11 cellular contexts compared by ENCODE assay signal in genomic region chr19:38662508-38663155, GRCh38. TPM values are rescaled to one million over a fixed set of nuclear protein-coding genes. Genes with fewer than 3 reads are reported as not detected.
DNase-seq lines count a peak whose midpoint lies in the region; ATAC-seq, FAIRE-seq and TF ChIP-seq lines count a peak whose summit lies in the region.
"Had no signal": no experiment of that assay in that cellular context is flagged by ENCODE, and none has a peak within 500 bp of the region (broad histone marks: within the 10 kb centered on the region; RNA-seq: fewer than 3 reads in every experiment).

No MANE protein-coding gene starts in this region.

- no peak overlapping the region for H3K4me3 ChIP-seq in gastroesophageal sphincter
- no peak overlapping the region for H3K4me3 ChIP-seq in prostate gland

- H3K4me1 ChIP-seq in gastroesophageal sphincter, result peaks cover 42 to 98% (median 90%) of the 10 kb centered on the region in 3 donors
- H3K4me1 ChIP-seq in prostate gland (replicated peaks), result peaks cover 60% of the 10 kb centered on the region

- no peak for TF ChIP-seq EP300 in gastroesophageal sphincter (IDR thresholded peaks at IDR 0.05)

- TF ChIP-seq CTCF in C4-2B (conservative IDR thresholded peaks at IDR 0.05), result no peak
- TF ChIP-seq CTCF in gastroesophageal sphincter (IDR thresholded peaks at IDR 0.05), result no peak
- no peak for TF ChIP-seq CTCF in prostate gland (IDR thresholded peaks at IDR 0.05)

- H3K9me3 ChIP-seq in gastroesophageal sphincter (no peaks in the 10 kb centered on the region), prostate gland (no peaks in the 10 kb centered on the region)

- peaks cover 24% of the 10 kb centered on the region for H3K36me3 Mint-ChIP-seq in activated T-helper 2 cell treated with anti-CD3 and anti-CD28 coated beads, Interferon-gamma antibody, Interleukin-2, Interleukin-4, amounts not matched to agents 10 μg/mL and 5 μg/mL and 100 μg/mL, durations not matched to agents 14 hours and 24 hours and 36 hours (ENCODE audit: low read depth)

- no peak overlapping the region for H3K27ac Mint-ChIP-seq in activated T-helper 2 cell treated with anti-CD3 and anti-CD28 coated beads, Interferon-gamma antibody, Interleukin-2, Interleukin-4, amounts not matched to agents 10 μg/mL and 5 μg/mL and 100 μg/mL, durations not matched to agents 14 hours and 24 hours and 36 hours
- H3K27ac Mint-ChIP-seq: activated naive CD8-positive, alpha-beta T cell treated with anti-CD3 and anti-CD28 coated beads, Interleukin-2, amount 10 ng/mL, durations not matched to agents 7 days and 5 days had no signal

- WGBS in gastroesophageal sphincter (ENCODE audit: low coverage in 1 of 2), 2 donors, result 50 to 62% methylated on average over 2 to 3 of the region's 7 CpGs
- 76% methylated on average over 7 of the region's 7 CpGs for WGBS in prostate gland

- H3K27me3 Mint-ChIP-seq in activated T-helper 2 cell treated with anti-CD3 and anti-CD28 coated beads, Interferon-gamma antibody, Interleukin-2, Interleukin-4, amounts not matched to agents 10 μg/mL and 5 μg/mL and 100 μg/mL, durations not matched to agents 14 hours and 24 hours and 36 hours (ENCODE audit: low read depth), result no peaks in the 10 kb centered on the region
- H3K27me3 Mint-ChIP-seq: activated naive CD8-positive, alpha-beta T cell treated with anti-CD3 and anti-CD28 coated beads, Interleukin-2, amount 10 ng/mL, durations not matched to agents 7 days and 5 days; B cell had no signal

- ATAC-seq in gastroesophageal sphincter (no peak), GM21619 (IDR thresholded peaks at IDR 0.05; ENCODE audit: unreplicated experiment) (no peak)

- no peaks in the 10 kb centered on the region for H3K9me3 Mint-ChIP-seq in activated T-helper 2 cell treated with anti-CD3 and anti-CD28 coated beads, Interferon-gamma antibody, Interleukin-2, Interleukin-4, amounts not matched to agents 10 μg/mL and 5 μg/mL and 100 μg/mL, durations not matched to agents 14 hours and 24 hours and 36 hours
- H3K9me3 Mint-ChIP-seq: activated naive CD8-positive, alpha-beta T cell treated with anti-CD3 and anti-CD28 coated beads, Interleukin-2, amount 10 ng/mL, durations not matched to agents 7 days and 5 days had no signal

- H3K27ac ChIP-seq in C4-2B (peak overlapping the region; percentile 53), gastroesophageal sphincter (peak overlapping the region; percentile 89 to 97 (median 96)), prostate gland (peak overlapping the region; percentile 89 to 95)

- DNase-seq in SW480 (ENCODE audit: low spot score), result peak; percentile 25
- DNase-seq in prostate gland (ENCODE audit: low spot score), result no peak
- no peak for DNase-seq in kidney glomerular epithelial cell (lab: John Stamatoyannopoulos, UW)
- no peak for DNase-seq in activated T-helper 2 cell treated with anti-CD3 and anti-CD28 coated beads, Interferon-gamma antibody, Interleukin-2, Interleukin-4, amounts not matched to agents 10 μg/mL and 5 μg/mL and 100 μg/mL, durations not matched to agents 14 hours and 24 hours and 36 hours (ENCODE audit: low spot score)
- no peak for DNase-seq in urothelium cell line (ENCODE audit: low spot score)
- DNase-seq: activated naive CD8-positive, alpha-beta T cell treated with anti-CD3 and anti-CD28 coated beads, Interleukin-2, amount 10 ng/mL, durations not matched to agents 7 days and 5 days; stimulated activated CD4-positive, alpha-beta T cell treated with anti-CD3 and anti-CD28 coated beads, Interleukin-4, amount 100 ng/mL, for 4 hours had no signal

- H3K27me3 ChIP-seq in gastroesophageal sphincter (no peaks in the 10 kb centered on the region), prostate gland (replicated peaks; ENCODE audit: insufficient read depth) (no peaks in the 10 kb centered on the region)

- no peak overlapping the region for H3K4me3 Mint-ChIP-seq in activated T-helper 2 cell treated with anti-CD3 and anti-CD28 coated beads, Interferon-gamma antibody, Interleukin-2, Interleukin-4, amounts not matched to agents 10 μg/mL and 5 μg/mL and 100 μg/mL, durations not matched to agents 14 hours and 24 hours and 36 hours (ENCODE audit: low read depth)
- H3K4me3 Mint-ChIP-seq: activated naive CD8-positive, alpha-beta T cell treated with anti-CD3 and anti-CD28 coated beads, Interleukin-2, amount 10 ng/mL, durations not matched to agents 7 days and 5 days; B cell had no signal

- H3K36me3 ChIP-seq in gastroesophageal sphincter (peaks cover 0 to 5% of the 10 kb centered on the region in 2 donors), prostate gland (no peaks in the 10 kb centered on the region)

- intact Hi-C loops in prostate gland (cut with DNase I), result no loop called here
- intact Hi-C loops in activated T-helper 2 cell treated with anti-CD3 and anti-CD28 coated beads, Interferon-gamma antibody, Interleukin-2, Interleukin-4, amounts not matched to agents 10 μg/mL and 5 μg/mL and 100 μg/mL, durations not matched to agents 14 hours and 24 hours and 36 hours (cut with micrococcal nuclease), result no loop called here

- no peak for FAIRE-seq in urothelium cell line (lab: Jason Lieb, UNC)

- TF ChIP-seq POLR2A in gastroesophageal sphincter (IDR thresholded peaks at IDR 0.05) (no peak), prostate gland (IDR thresholded peaks at IDR 0.05) (no peak)

- H3K4me1 Mint-ChIP-seq in activated T-helper 2 cell treated with anti-CD3 and anti-CD28 coated beads, Interferon-gamma antibody, Interleukin-2, Interleukin-4, amounts not matched to agents 10 μg/mL and 5 μg/mL and 100 μg/mL, durations not matched to agents 14 hours and 24 hours and 36 hours (ENCODE audit: low read depth), result peaks cover 55% of the 10 kb centered on the region

RNA-seq across cellular contexts. Expression of gene ACTN4, which starts 15.2 kb away (rescaled TPM):
- total RNA-seq in gastroesophageal sphincter, result 100 to 1,000 TPM; 337 to 938 (median 507) TPM
- total RNA-seq in prostate gland, result 100 to 1,000 TPM; 312 to 330 TPM
- total RNA-seq in activated T-helper 2 cell treated with anti-CD3 and anti-CD28 coated beads, Interferon-gamma antibody, Interleukin-2, Interleukin-4, amounts not matched to agents 10 μg/mL and 5 μg/mL and 100 μg/mL, durations not matched to agents 14 hours and 24 hours and 36 hours, result 329 and 334 TPM in 2 replicates

RNA-seq across cellular contexts. Expression of gene EIF3K, which starts 43.6 kb away (rescaled TPM):
- total RNA-seq in gastroesophageal sphincter, result 100 to 1,000 TPM; 392 to 489 (median 414) TPM
- total RNA-seq in prostate gland, result 100 to 1,000 TPM; 368 to 618 TPM
- total RNA-seq in activated T-helper 2 cell treated with anti-CD3 and anti-CD28 coated beads, Interferon-gamma antibody, Interleukin-2, Interleukin-4, amounts not matched to agents 10 μg/mL and 5 μg/mL and 100 μg/mL, durations not matched to agents 14 hours and 24 hours and 36 hours, result 285 and 287 TPM in 2 replicates

RNA-seq across cellular contexts. Expression of gene MAP4K1, which starts 44.9 kb away (rescaled TPM):
- total RNA-seq in gastroesophageal sphincter (10 to 100 TPM in 1 of 4 donors, 1 to 10 TPM in 2, under 1 TPM in 1; 0.62 to 16.1 (median 3.1) TPM), prostate gland (10 to 100 TPM in 1 of 2 donors, 1 to 10 TPM in 1; 1.6 to 14.1 TPM)
- 181 and 187 TPM in 2 replicates for total RNA-seq in activated T-helper 2 cell treated with anti-CD3 and anti-CD28 coated beads, Interferon-gamma antibody, Interleukin-2, Interleukin-4, amounts not matched to agents 10 μg/mL and 5 μg/mL and 100 μg/mL, durations not matched to agents 14 hours and 24 hours and 36 hours

Comparison
In these comparisons a context has a peak if more than half of its experiments do, and no peak if none do; other contexts are left out.
1. RNA of gene MAP4K1, which starts 44.9 kb away (total RNA-seq): 181 to 187 TPM in activated T-helper 2 cell treated with anti-CD3 and anti-CD28 coated beads, Interferon-gamma antibody, Interleukin-2, Interleukin-4, amounts not matched to agents 10 μg/mL and 5 μg/mL and 100 μg/mL, durations not matched to agents 14 hours and 24 hours and 36 hours; 1.6 to 14.1 TPM in prostate gland and 0.62 to 16.1 TPM in gastroesophageal sphincter; every median in the first group is over 10 times any median in the second.
2. Peak in every context shown above with its lines, with median percentiles within 50 percentile points of each other: H3K27ac ChIP-seq.